ENCODE assay signal across 8 cellular contexts in the genomic region with DNA sequence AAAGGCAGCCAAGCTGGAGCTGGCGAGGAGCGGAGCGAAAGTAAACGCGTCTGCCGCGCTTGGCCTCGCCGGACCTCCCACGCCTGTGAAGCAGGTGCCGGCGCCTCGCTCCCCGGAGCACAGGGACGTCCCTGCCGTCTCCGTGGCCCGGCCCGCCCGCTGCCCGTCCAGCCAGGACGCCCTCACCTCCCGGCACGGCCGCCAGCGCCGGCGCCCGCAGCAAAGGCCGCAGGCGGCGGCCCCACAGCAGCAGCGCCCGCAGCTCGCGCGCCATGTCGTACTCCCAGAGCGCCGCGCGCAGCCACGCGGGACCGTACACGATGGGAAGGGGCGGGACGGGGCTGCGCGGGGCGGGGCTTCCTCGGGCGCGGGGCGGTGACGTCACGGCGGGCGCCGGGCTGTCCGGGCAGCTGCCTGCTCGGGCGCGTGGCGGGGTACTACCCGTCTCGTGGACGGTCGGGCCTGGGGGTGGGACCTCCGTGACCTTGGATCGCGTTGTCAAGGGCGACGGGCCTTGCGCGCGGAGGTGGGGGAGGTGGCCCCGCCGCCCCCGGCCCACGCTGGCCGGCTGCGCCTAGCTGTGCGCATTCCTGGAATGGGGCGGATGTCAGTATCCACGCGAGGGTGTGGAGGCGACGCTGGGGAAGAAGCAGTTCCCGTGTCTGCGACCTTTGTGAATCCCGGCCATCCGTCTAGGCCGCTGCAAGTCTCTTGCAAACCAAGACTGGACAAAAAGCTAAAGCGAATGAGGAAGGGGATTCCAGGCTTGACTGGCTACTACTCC. TPM values are rescaled to one million over a fixed set of nuclear protein-coding genes. Genes with fewer than 3 reads are reported as not detected.
A peak's percentile ranks its signal among the peaks of the same experiment; 100 is the strongest.
DNase-seq lines count a peak whose midpoint lies in the region; ATAC-seq lines count a peak whose summit lies in the region.

Gene TRAP1, minus strand, starts transcription at position 290 of the 784 bp plus-strand sequence. Its CDS starts 16 bp downstream, at position 274.

- ATAC-seq in GM21529 (IDR thresholded peaks at IDR 0.05; ENCODE audit: unreplicated experiment), result peak; percentile 88
- peak; percentile 99 for ATAC-seq in natural killer cell treated with Interleukin-12 subunit alpha and Interleukin-12 subunit beta and Interleukin-15 and Interleukin-18, amount 100 ng/mL, for 72 hours

- DNase-seq in DMS153 (lab: John Stamatoyannopoulos, UW) (peak; percentile 9), RPMI8226 (peak; percentile 94), fibroblast of peridontal ligament (ENCODE audit: extremely low read depth) (peak; percentile 71)
- DNase-seq in Jurkat, Clone E6-1 (ENCODE audit: low read depth, low spot score), result peak; percentile 58
- DNase-seq in activated T-helper 2 cell treated with anti-CD3 and anti-CD28 coated beads, Interferon-gamma antibody, Interleukin-2, Interleukin-4, amounts not matched to agents 10 μg/mL and 5 μg/mL and 100 μg/mL, durations not matched to agents 14 hours and 24 hours and 36 hours (ENCODE audit: low spot score), result peak; percentile 84
- peak; percentile 92 for DNase-seq in natural killer cell treated with Interleukin-12 subunit alpha and Interleukin-12 subunit beta and Interleukin-15 and Interleukin-18, amount 100 ng/mL, for 72 hours (ENCODE audit: low spot score)
- peak; percentile 83 to 93 (median 90) for DNase-seq in stimulated activated naive CD4-positive, alpha-beta T cell (lab: John Stamatoyannopoulos, UW)

- peak within 1 kb of the TSS; percentile 83 for H3K4me3 Mint-ChIP-seq in activated T-helper 2 cell treated with anti-CD3 and anti-CD28 coated beads, Interferon-gamma antibody, Interleukin-2, Interleukin-4, amounts not matched to agents 10 μg/mL and 5 μg/mL and 100 μg/mL, durations not matched to agents 14 hours and 24 hours and 36 hours (ENCODE audit: low read depth)
- H3K4me3 Mint-ChIP-seq in natural killer cell treated with Interleukin-12 subunit alpha and Interleukin-12 subunit beta and Interleukin-15 and Interleukin-18, amount 100 ng/mL, for 72 hours, result peak within 1 kb of the TSS; percentile 84

- peaks cover 38% of the 10 kb centered on the region for H3K36me3 Mint-ChIP-seq in activated T-helper 2 cell treated with anti-CD3 and anti-CD28 coated beads, Interferon-gamma antibody, Interleukin-2, Interleukin-4, amounts not matched to agents 10 μg/mL and 5 μg/mL and 100 μg/mL, durations not matched to agents 14 hours and 24 hours and 36 hours (ENCODE audit: low read depth)
- no peaks in the 10 kb centered on the region for H3K36me3 Mint-ChIP-seq in natural killer cell treated with Interleukin-12 subunit alpha and Interleukin-12 subunit beta and Interleukin-15 and Interleukin-18, amount 100 ng/mL, for 72 hours

- intact Hi-C loops in activated T-helper 2 cell treated with anti-CD3 and anti-CD28 coated beads, Interferon-gamma antibody, Interleukin-2, Interleukin-4, amounts not matched to agents 10 μg/mL and 5 μg/mL and 100 μg/mL, durations not matched to agents 14 hours and 24 hours and 36 hours (cut with micrococcal nuclease), result loop anchor here (10.0 kb wide), 1 partner anchor 557 kb away; the partner anchor contains the start of gene TFAP4

- peak within 1 kb of the TSS; percentile 91 for H3K4me3 ChIP-seq in Jurkat, Clone E6-1 (ENCODE audit: low read length)

- peak within 1 kb of the TSS; percentile 89 for H3K27ac Mint-ChIP-seq in activated T-helper 2 cell treated with anti-CD3 and anti-CD28 coated beads, Interferon-gamma antibody, Interleukin-2, Interleukin-4, amounts not matched to agents 10 μg/mL and 5 μg/mL and 100 μg/mL, durations not matched to agents 14 hours and 24 hours and 36 hours
- peak within 1 kb of the TSS; percentile 68 to 89 for H3K27ac Mint-ChIP-seq in natural killer cell treated with Interleukin-12 subunit alpha and Interleukin-12 subunit beta and Interleukin-15 and Interleukin-18, amount 100 ng/mL, for 72 hours

- no peaks in the 10 kb centered on the region for H3K27me3 Mint-ChIP-seq in activated T-helper 2 cell treated with anti-CD3 and anti-CD28 coated beads, Interferon-gamma antibody, Interleukin-2, Interleukin-4, amounts not matched to agents 10 μg/mL and 5 μg/mL and 100 μg/mL, durations not matched to agents 14 hours and 24 hours and 36 hours (ENCODE audit: low read depth)
- H3K27me3 Mint-ChIP-seq in natural killer cell treated with Interleukin-12 subunit alpha and Interleukin-12 subunit beta and Interleukin-15 and Interleukin-18, amount 100 ng/mL, for 72 hours, result no peaks in the 10 kb centered on the region

- H3K9me3 Mint-ChIP-seq in activated T-helper 2 cell treated with anti-CD3 and anti-CD28 coated beads, Interferon-gamma antibody, Interleukin-2, Interleukin-4, amounts not matched to agents 10 μg/mL and 5 μg/mL and 100 μg/mL, durations not matched to agents 14 hours and 24 hours and 36 hours, result no peaks in the 10 kb centered on the region
- H3K9me3 Mint-ChIP-seq in natural killer cell treated with Interleukin-12 subunit alpha and Interleukin-12 subunit beta and Interleukin-15 and Interleukin-18, amount 100 ng/mL, for 72 hours, result no peaks in the 10 kb centered on the region

- peaks cover 32% of the 10 kb centered on the region for H3K4me1 Mint-ChIP-seq in activated T-helper 2 cell treated with anti-CD3 and anti-CD28 coated beads, Interferon-gamma antibody, Interleukin-2, Interleukin-4, amounts not matched to agents 10 μg/mL and 5 μg/mL and 100 μg/mL, durations not matched to agents 14 hours and 24 hours and 36 hours (ENCODE audit: low read depth)
- H3K4me1 Mint-ChIP-seq in natural killer cell treated with Interleukin-12 subunit alpha and Interleukin-12 subunit beta and Interleukin-15 and Interleukin-18, amount 100 ng/mL, for 72 hours (ENCODE audit: low read depth in 2 of 2), result peaks cover 14 to 21% of the 10 kb centered on the region in 2 donors

RNA-seq across cellular contexts. Expression of gene TRAP1, which starts in this region (rescaled TPM):
- 166 TPM for polyA plus RNA-seq in Jurkat, Clone E6-1 (2012; ENCODE audit: insufficient read depth, insufficient read length)
- total RNA-seq in activated T-helper 2 cell treated with anti-CD3 and anti-CD28 coated beads, Interferon-gamma antibody, Interleukin-2, Interleukin-4, amounts not matched to agents 10 μg/mL and 5 μg/mL and 100 μg/mL, durations not matched to agents 14 hours and 24 hours and 36 hours, result 299 and 307 TPM in 2 replicates
- total RNA-seq in natural killer cell treated with Interleukin-12 subunit alpha and Interleukin-12 subunit beta and Interleukin-15 and Interleukin-18, amount 100 ng/mL, for 72 hours, result 100 to 1,000 TPM; 105 to 257 TPM

Comparison
In these comparisons a context has a peak if more than half of its experiments do, and no peak if none do; other contexts are left out.
1. Peak in every context shown above with its lines: DNase-seq, ATAC-seq and H3K4me3 ChIP-seq.
2. DNase-seq: peak in every context shown above with its lines; median percentile 94 in RPMI8226; 92 in natural killer cell treated with Interleukin-12 subunit alpha and Interleukin-12 subunit beta and Interleukin-15 and Interleukin-18, amount 100 ng/mL, for 72 hours; 90 in stimulated activated naive CD4-positive, alpha-beta T cell; 84 in activated T-helper 2 cell treated with anti-CD3 and anti-CD28 coated beads, Interferon-gamma antibody, Interleukin-2, Interleukin-4, amounts not matched to agents 10 μg/mL and 5 μg/mL and 100 μg/mL, durations not matched to agents 14 hours and 24 hours and 36 hours; 71 in fibroblast of peridontal ligament; 58 in Jurkat, Clone E6-1; 9 in DMS153.